ENCODE assay signal across 9 cellular contexts in genomic region chr11:82733444-82734119, GRCh38. TPM values are rescaled to one million over a fixed set of nuclear protein-coding genes. Genes with fewer than 3 reads are reported as not detected.
A peak's percentile ranks its signal among the peaks of the same experiment; 100 is the strongest.
DNase-seq lines count a peak whose midpoint lies in the region; ATAC-seq, FAIRE-seq and TF ChIP-seq lines count a peak whose summit lies in the region.
"Had no signal": no experiment of that assay in that cellular context is flagged by ENCODE, and none has a peak within 500 bp of the region (broad histone marks: within the 10 kb centered on the region; RNA-seq: fewer than 3 reads in every experiment).

Gene FAM181B (minus strand): TSS chr11:82733864. CDS start chr11:82733729, 135 bp downstream.

- no peak for FAIRE-seq in endothelial cell of umbilical vein (lab: Jason Lieb, UNC)

- H2AK5ac ChIP-seq in mesendoderm (ENCODE audit: low read length) = no peak within 1 kb of the TSS

- no CpG with 5 or more reads among the region's 67 CpGs for WGBS in mesendoderm (ENCODE audit: extremely low coverage, insufficient coverage, low lambda C conversion rate)

- H3K27ac Mint-ChIP-seq in activated CD4-positive, alpha-beta T cell treated with anti-CD3 and anti-CD28 coated beads, Interleukin-2, amount 10 ng/mL, durations not matched to agents 24 days and 14 days = no peak within 1 kb of the TSS

- peak within 1 kb of the TSS; percentile 21 to 24 (median 22) for H3K4me3 ChIP-seq in endothelial cell of umbilical vein (replicated peaks in 1 of 3; ENCODE audit: insufficient read depth in 1 of 3, low read depth in 1 of 3, low read length in 3 of 3)
- peak within 1 kb of the TSS; percentile 46 for H3K4me3 ChIP-seq in mesendoderm (ENCODE audit: low read length)

- H2BK15ac ChIP-seq in mesendoderm (replicated peaks; ENCODE audit: low read depth) = no peak within 1 kb of the TSS

- H4K5ac ChIP-seq in mesendoderm (ENCODE audit: low read length) = no peak within 1 kb of the TSS

- no peaks in the 10 kb centered on the region for H3K79me2 ChIP-seq in endothelial cell of umbilical vein (ENCODE audit: control insufficient read depth, insufficient read depth, low read length)
- no peaks in the 10 kb centered on the region for H3K79me2 ChIP-seq in mesendoderm (ENCODE audit: control insufficient read depth, insufficient read depth, low read length)

- H3K9ac ChIP-seq in endothelial cell of umbilical vein (replicated peaks; ENCODE audit: extremely low read depth, insufficient read depth, low read length) (no peak within 1 kb of the TSS), mesendoderm (ENCODE audit: low read length) (peak within 1 kb of the TSS; percentile 73)

- peak; percentile 45 for DNase-seq in DMS153 treated with DMSO at 0.1 percent for 48 hours (lab: John Stamatoyannopoulos, UW; ENCODE audit: unreplicated experiment)
- peak; percentile 57 for DNase-seq in KBM-7
- peak; percentile 79 for DNase-seq in activated CD4-positive, alpha-beta T cell treated with anti-CD3 and anti-CD28 coated beads, Interleukin-2, amount 10 ng/mL, durations not matched to agents 24 days and 14 days
- peak; percentile 29 for DNase-seq in endothelial cell of umbilical vein (ENCODE audit: low read depth, low spot score)
- DNase-seq in mesendoderm = peak; percentile 88
- peak; percentile 77 for DNase-seq in superior temporal gyrus (ENCODE audit: extremely low spot score)

- no peak within 1 kb of the TSS for H3K23ac ChIP-seq in mesendoderm (ENCODE audit: low read length)

- intact Hi-C loops in activated CD4-positive, alpha-beta T cell treated with anti-CD3 and anti-CD28 coated beads, Interleukin-2, amount 10 ng/mL, durations not matched to agents 24 days and 14 days (cut with micrococcal nuclease) = no loop called here
- intact Hi-C loops in endothelial cell of umbilical vein (cut with micrococcal nuclease) = no loop called here

- no peak within 1 kb of the TSS for H2BK120ac ChIP-seq in mesendoderm (ENCODE audit: low read depth, low read length)

- no peak within 1 kb of the TSS for H4K8ac ChIP-seq in mesendoderm (ENCODE audit: low read depth, low read length)

- CTCF ChIA-PET in endothelial cell of umbilical vein (lab: Charles Lee) = interaction anchor here (0.7 to 1.7 kb wide), 10 partner anchors 9 to 189 kb away, joined by 3 to 11 read pairs (median 3); no protein-coding TSS in a partner anchor

- no peaks in the 10 kb centered on the region for H3K4me1 ChIP-seq in endothelial cell of umbilical vein (ENCODE audit: control insufficient read depth, extremely low read depth, insufficient read depth, low read length)
- peaks cover 8% of the 10 kb centered on the region for H3K4me1 ChIP-seq in mesendoderm (ENCODE audit: control insufficient read depth, low read depth, low read length)

- H3K9me1 ChIP-seq in endothelial cell of umbilical vein (replicated peaks; ENCODE audit: control insufficient read depth, extremely low read depth, insufficient read depth, low read length) = no peaks in the 10 kb centered on the region

- no peak for TF ChIP-seq CTCF in endothelial cell of umbilical vein (IDR thresholded peaks at IDR 0.05; ENCODE audit: extremely low read depth in 1 of 2, insufficient read depth in 1 of 2, low read depth in 1 of 2, low read length in 2 of 2)

- no peak for TF ChIP-seq POLR2A in endothelial cell of umbilical vein (IDR thresholded peaks at IDR 0.05; ENCODE audit: low read depth, low read length)

- H4K20me1 ChIP-seq in endothelial cell of umbilical vein (replicated peaks; ENCODE audit: control insufficient read depth, extremely low read depth, insufficient read depth, low read length) = no peaks in the 10 kb centered on the region

- in situ Hi-C loops in KBM-7 (cut with MboI; ENCODE audit: low pct_unique_long_range_greater_than_20kb, low sequenced_read_pairs) = no loop called here

- peaks cover 2% of the 10 kb centered on the region for H3K4me1 Mint-ChIP-seq in activated CD4-positive, alpha-beta T cell treated with anti-CD3 and anti-CD28 coated beads, Interleukin-2, amount 10 ng/mL, durations not matched to agents 24 days and 14 days

- POLR2A ChIA-PET in endothelial cell of umbilical vein (lab: Charles Lee) = no interaction called here

- H3K27me3 ChIP-seq in endothelial cell of umbilical vein (ENCODE audit: control insufficient read depth in 2 of 2, insufficient read depth in 2 of 2, low read length in 2 of 2) (peaks cover 47 to 79% of the 10 kb centered on the region in 2 experiments), mesendoderm (ENCODE audit: insufficient read depth, low read length, poor library complexity) (peaks cover 21% of the 10 kb centered on the region)

- dilution Hi-C loops in endothelial cell of umbilical vein (cut with MboI; ENCODE audit: extremely low pct_ligation_motif_present, low sequenced_read_pairs) = no loop called here

- no peaks in the 10 kb centered on the region for H3K9me3 ChIP-seq in endothelial cell of umbilical vein (replicated peaks; ENCODE audit: control insufficient read depth, insufficient read depth, low read length)

- no peak within 1 kb of the TSS for H2BK5ac ChIP-seq in mesendoderm (ENCODE audit: low read length)

- H3K18ac ChIP-seq in mesendoderm (ENCODE audit: low read length) = peak within 1 kb of the TSS; percentile 42

- peak within 1 kb of the TSS; percentile 64 for H3K4me3 Mint-ChIP-seq in activated CD4-positive, alpha-beta T cell treated with anti-CD3 and anti-CD28 coated beads, Interleukin-2, amount 10 ng/mL, durations not matched to agents 24 days and 14 days

- no peaks in the 10 kb centered on the region for H3K9me3 Mint-ChIP-seq in activated CD4-positive, alpha-beta T cell treated with anti-CD3 and anti-CD28 coated beads, Interleukin-2, amount 10 ng/mL, durations not matched to agents 24 days and 14 days

- peaks cover 68% of the 10 kb centered on the region for H3K27me3 Mint-ChIP-seq in activated CD4-positive, alpha-beta T cell treated with anti-CD3 and anti-CD28 coated beads, Interleukin-2, amount 10 ng/mL, durations not matched to agents 24 days and 14 days

- peak within 1 kb of the TSS; percentile 90 for H3K56ac ChIP-seq in mesendoderm (ENCODE audit: low read length)

- BruUV-seq in endothelial cell of umbilical vein (replicated peaks; lab: Mats Ljungman, UMichigan) = no TSS peak

- H3K27ac ChIP-seq in endothelial cell of umbilical vein (ENCODE audit: insufficient read depth, low read depth, low read length) (no peak within 1 kb of the TSS), mesendoderm (ENCODE audit: low read depth, low read length) (no peak within 1 kb of the TSS)

- H3K79me1 ChIP-seq in mesendoderm (ENCODE audit: low read length) = no peaks in the 10 kb centered on the region

- H3K4me2 ChIP-seq in endothelial cell of umbilical vein (ENCODE audit: insufficient read depth, low read length) = peak within 1 kb of the TSS; percentile 52
- H3K4me2 ChIP-seq in mesendoderm (ENCODE audit: low read length) = peak within 1 kb of the TSS; percentile 86

- H3K36me3 Mint-ChIP-seq in activated CD4-positive, alpha-beta T cell treated with anti-CD3 and anti-CD28 coated beads, Interleukin-2, amount 10 ng/mL, durations not matched to agents 24 days and 14 days (ENCODE audit: low read depth) = no peaks in the 10 kb centered on the region

- H3K36me3 ChIP-seq in endothelial cell of umbilical vein (ENCODE audit: control insufficient read depth in 2 of 2, extremely low read depth in 1 of 2, insufficient read depth in 2 of 2, low read length in 2 of 2) = no peaks in the 10 kb centered on the region
- no peaks in the 10 kb centered on the region for H3K36me3 ChIP-seq in mesendoderm (ENCODE audit: control insufficient read depth, insufficient read depth, low read length)

- H3K4ac ChIP-seq in mesendoderm (ENCODE audit: low read depth, low read length) = no peak within 1 kb of the TSS

- H2AFZ ChIP-seq in endothelial cell of umbilical vein (ENCODE audit: low read depth, low read length) = peak within 1 kb of the TSS; percentile 90

- ATAC-seq in HG02763 (IDR thresholded peaks at IDR 0.05; ENCODE audit: unreplicated experiment) (no peak), HG03571 (IDR thresholded peaks at IDR 0.05; ENCODE audit: unreplicated experiment) (no peak)

TF ChIP-seq in endothelial cell of umbilical vein, 7 proteins besides CTCF, POLR2A, EP300 and RAD21:
- TF ChIP-seq EZH2 (IDR thresholded peaks at IDR 0.05; ENCODE audit: borderline replicate concordance, low read depth, low read length, severe bottlenecking) = peak; percentile 44
- no peak for TF ChIP-seq MAX (IDR thresholded peaks at IDR 0.05; ENCODE audit: insufficient read depth, insufficient read length)

RNA-seq across cellular contexts. Expression of gene FAM181B, which starts in this region (rescaled TPM):
- total RNA-seq in activated CD4-positive, alpha-beta T cell treated with anti-CD3 and anti-CD28 coated beads, Interleukin-2, amount 10 ng/mL, durations not matched to agents 24 days and 14 days = not detected in 2 replicates
- not detected in 2 replicates for total RNA-seq in endothelial cell of umbilical vein
- 0.03 TPM in 1 of 2 replicates, not detected in the other for polyA plus RNA-seq in endothelial cell of umbilical vein
- polyA plus RNA-seq in endothelial cell of umbilical vein (2011; cell fraction: cytosol; rRNA removed) = 0.01 TPM in 1 of 2 replicates, not detected in the other
- not detected in 2 replicates for polyA plus RNA-seq in endothelial cell of umbilical vein (2011; cell fraction: nucleus; rRNA removed)
- polyA plus RNA-seq in endothelial cell of umbilical vein (2012) = not detected in 2 replicates
- polyA minus RNA-seq in endothelial cell of umbilical vein = 0.06 TPM in 1 of 2 replicates, not detected in the other
- not detected for polyA minus RNA-seq in endothelial cell of umbilical vein (2011; cell fraction: cytosol; rRNA and poly(A)+ RNA removed)
- polyA minus RNA-seq in endothelial cell of umbilical vein (2011; cell fraction: nucleus; rRNA and poly(A)+ RNA removed) = not detected in 2 replicates
- 0.44 TPM for polyA plus RNA-seq in mesendoderm (2013, experiment 1 of 2)
- 0.48 TPM for polyA plus RNA-seq in mesendoderm (2013, experiment 2 of 2)
- total RNA-seq: LHCN-M2 had no signal

Comparison
In these comparisons a context has a peak if more than half of its experiments do, and no peak if none do; other contexts are left out.
1. Peak in DNase-seq in activated CD4-positive, alpha-beta T cell treated with anti-CD3 and anti-CD28 coated beads, Interleukin-2, amount 10 ng/mL, durations not matched to agents 24 days and 14 days; RNA of the gene not detected or under 1 TPM.
2. Peak in DNase-seq, H3K4me3 ChIP-seq and H3K4me2 ChIP-seq in endothelial cell of umbilical vein; RNA of the gene not detected or under 1 TPM.
3. DNase-seq: peak in every context shown above with its lines; median percentile 88 in mesendoderm; 79 in activated CD4-positive, alpha-beta T cell treated with anti-CD3 and anti-CD28 coated beads, Interleukin-2, amount 10 ng/mL, durations not matched to agents 24 days and 14 days; 77 in superior temporal gyrus; 57 in KBM-7; 45 in DMS153 treated with DMSO at 0.1 percent for 48 hours; 29 in endothelial cell of umbilical vein.